ENCODE assay signal across 1 cellular context in genomic region chr7:94004024-94004945, GRCh38.
TF ChIP-seq lines count a peak whose summit lies in the region.

Gene BET1 (minus strand): TSS chr7:94004355. CDS start chr7:94004216, 139 bp downstream.

TF ChIP-seq in HEK293, 187 proteins besides CTCF, POLR2A, EP300 and RAD21 (continued from another document and continues in another):
- TF ChIP-seq ZNF16 (tag by site-specific recombination; IDR thresholded peaks at IDR 0.05; ENCODE audit: low read depth) = no peak
- no peak for TF ChIP-seq ZNF654 (tag by site-specific recombination; IDR thresholded peaks at IDR 0.05; ENCODE audit: low read depth)
- no peak for TF ChIP-seq ZNF837 (tag by site-specific recombination; IDR thresholded peaks at IDR 0.05)
- no peak for TF ChIP-seq BCL11B (tag by site-specific recombination; IDR thresholded peaks at IDR 0.05; ENCODE audit: low read depth)
- TF ChIP-seq ZNF10 (tag by site-specific recombination; IDR thresholded peaks at IDR 0.05) = 0 out of 2 replicates have a peak, but pooled peaks have one; percentile 5
- TF ChIP-seq ZNF645 (tag by site-specific recombination; IDR thresholded peaks at IDR 0.05) = no peak
- TF ChIP-seq ZBTB8A (tag by site-specific recombination; IDR thresholded peaks at IDR 0.05) = peak; percentile 84
- peak; percentile 75 for TF ChIP-seq ZBTB21 (tag by site-specific recombination; IDR thresholded peaks at IDR 0.05)
- no peak for TF ChIP-seq ZNF747 (tag by site-specific recombination; IDR thresholded peaks at IDR 0.05)
- TF ChIP-seq, protein P1, sequence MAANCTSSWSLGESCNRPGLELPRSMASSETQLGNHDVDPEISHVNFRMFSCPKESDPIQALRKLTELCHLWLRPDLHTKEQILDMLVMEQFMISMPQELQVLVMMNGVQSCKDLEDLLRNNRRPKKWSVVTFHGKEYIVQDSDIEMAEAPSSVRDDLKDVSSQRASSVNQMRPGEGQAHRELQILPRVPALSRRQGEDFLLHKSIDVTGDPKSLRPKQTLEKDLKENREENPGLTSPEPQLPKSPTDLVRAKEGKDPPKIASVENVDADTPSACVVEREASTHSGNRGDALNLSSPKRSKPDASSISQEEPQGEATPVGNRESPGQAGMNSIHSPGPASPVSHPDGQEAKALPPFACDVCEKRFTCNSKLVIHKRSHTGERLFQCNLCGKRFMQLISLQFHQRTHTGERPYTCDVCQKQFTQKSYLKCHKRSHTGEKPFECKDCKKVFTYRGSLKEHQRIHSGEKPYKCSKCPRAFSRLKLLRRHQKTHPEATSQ (tag by site-specific recombination; IDR thresholded peaks at IDR 0.05) = no peak
- no peak for TF ChIP-seq ZNF23 (tag by site-specific recombination; IDR thresholded peaks at IDR 0.05; ENCODE audit: borderline replicate concordance)
- TF ChIP-seq ZNF426 (tag by site-specific recombination; IDR thresholded peaks at IDR 0.05) = no peak
- peak; percentile 76 for TF ChIP-seq ZNF341 (tag by site-specific recombination; IDR thresholded peaks at IDR 0.05; ENCODE audit: low read depth)
- TF ChIP-seq REPIN1 (tag by site-specific recombination; IDR thresholded peaks at IDR 0.05; ENCODE audit: low read depth) = no peak
- TF ChIP-seq ZNF19 (tag by site-specific recombination; IDR thresholded peaks at IDR 0.05; ENCODE audit: low read depth) = no peak
- TF ChIP-seq KLF8 (tag by site-specific recombination; IDR thresholded peaks at IDR 0.05) = no peak
- TF ChIP-seq ZSCAN30 (tag by site-specific recombination; IDR thresholded peaks at IDR 0.05) = no peak; the same call in 1 of the 2 replicates
- TF ChIP-seq ZNF580 (tag by site-specific recombination; IDR thresholded peaks at IDR 0.05) = no peak
- TF ChIP-seq, protein P2, sequence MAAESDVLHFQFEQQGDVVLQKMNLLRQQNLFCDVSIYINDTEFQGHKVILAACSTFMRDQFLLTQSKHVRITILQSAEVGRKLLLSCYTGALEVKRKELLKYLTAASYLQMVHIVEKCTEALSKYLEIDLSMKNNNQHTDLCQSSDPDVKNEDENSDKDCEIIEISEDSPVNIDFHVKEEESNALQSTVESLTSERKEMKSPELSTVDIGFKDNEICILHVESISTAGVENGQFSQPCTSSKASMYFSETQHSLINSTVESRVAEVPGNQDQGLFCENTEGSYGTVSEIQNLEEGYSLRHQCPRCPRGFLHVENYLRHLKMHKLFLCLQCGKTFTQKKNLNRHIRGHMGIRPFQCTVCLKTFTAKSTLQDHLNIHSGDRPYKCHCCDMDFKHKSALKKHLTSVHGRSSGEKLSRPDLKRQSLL (tag by site-specific recombination; IDR thresholded peaks at IDR 0.05) = no peak
- no peak for TF ChIP-seq KLF10 (tag by site-specific recombination; IDR thresholded peaks at IDR 0.05)
- no peak for TF ChIP-seq GFI1B (tag by site-specific recombination; IDR thresholded peaks at IDR 0.05)
- TF ChIP-seq ZNF311 (tag by site-specific recombination; IDR thresholded peaks at IDR 0.05; ENCODE audit: borderline replicate concordance) = no peak
- TF ChIP-seq ZNF221 (tag by site-specific recombination; IDR thresholded peaks at IDR 0.05; ENCODE audit: borderline replicate concordance) = no peak
- no peak for TF ChIP-seq ZNF791 (tag by site-specific recombination; IDR thresholded peaks at IDR 0.05)
- TF ChIP-seq, protein P3, sequence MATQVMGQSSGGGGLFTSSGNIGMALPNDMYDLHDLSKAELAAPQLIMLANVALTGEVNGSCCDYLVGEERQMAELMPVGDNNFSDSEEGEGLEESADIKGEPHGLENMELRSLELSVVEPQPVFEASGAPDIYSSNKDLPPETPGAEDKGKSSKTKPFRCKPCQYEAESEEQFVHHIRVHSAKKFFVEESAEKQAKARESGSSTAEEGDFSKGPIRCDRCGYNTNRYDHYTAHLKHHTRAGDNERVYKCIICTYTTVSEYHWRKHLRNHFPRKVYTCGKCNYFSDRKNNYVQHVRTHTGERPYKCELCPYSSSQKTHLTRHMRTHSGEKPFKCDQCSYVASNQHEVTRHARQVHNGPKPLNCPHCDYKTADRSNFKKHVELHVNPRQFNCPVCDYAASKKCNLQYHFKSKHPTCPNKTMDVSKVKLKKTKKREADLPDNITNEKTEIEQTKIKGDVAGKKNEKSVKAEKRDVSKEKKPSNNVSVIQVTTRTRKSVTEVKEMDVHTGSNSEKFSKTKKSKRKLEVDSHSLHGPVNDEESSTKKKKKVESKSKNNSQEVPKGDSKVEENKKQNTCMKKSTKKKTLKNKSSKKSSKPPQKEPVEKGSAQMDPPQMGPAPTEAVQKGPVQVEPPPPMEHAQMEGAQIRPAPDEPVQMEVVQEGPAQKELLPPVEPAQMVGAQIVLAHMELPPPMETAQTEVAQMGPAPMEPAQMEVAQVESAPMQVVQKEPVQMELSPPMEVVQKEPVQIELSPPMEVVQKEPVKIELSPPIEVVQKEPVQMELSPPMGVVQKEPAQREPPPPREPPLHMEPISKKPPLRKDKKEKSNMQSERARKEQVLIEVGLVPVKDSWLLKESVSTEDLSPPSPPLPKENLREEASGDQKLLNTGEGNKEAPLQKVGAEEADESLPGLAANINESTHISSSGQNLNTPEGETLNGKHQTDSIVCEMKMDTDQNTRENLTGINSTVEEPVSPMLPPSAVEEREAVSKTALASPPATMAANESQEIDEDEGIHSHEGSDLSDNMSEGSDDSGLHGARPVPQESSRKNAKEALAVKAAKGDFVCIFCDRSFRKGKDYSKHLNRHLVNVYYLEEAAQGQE (tag by site-specific recombination; IDR thresholded peaks at IDR 0.05) = no peak
- no peak for TF ChIP-seq ZBTB1 (tag by site-specific recombination; IDR thresholded peaks at IDR 0.05)
- TF ChIP-seq ZNF510 (tag by site-specific recombination; IDR thresholded peaks at IDR 0.05; ENCODE audit: insufficient replicate concordance) = no peak
- TF ChIP-seq ZNF473 (tag by site-specific recombination; IDR thresholded peaks at IDR 0.05) = no peak
- TF ChIP-seq MYNN (tag by site-specific recombination; IDR thresholded peaks at IDR 0.05; ENCODE audit: borderline replicate concordance) = no peak
- TF ChIP-seq, protein P4, sequence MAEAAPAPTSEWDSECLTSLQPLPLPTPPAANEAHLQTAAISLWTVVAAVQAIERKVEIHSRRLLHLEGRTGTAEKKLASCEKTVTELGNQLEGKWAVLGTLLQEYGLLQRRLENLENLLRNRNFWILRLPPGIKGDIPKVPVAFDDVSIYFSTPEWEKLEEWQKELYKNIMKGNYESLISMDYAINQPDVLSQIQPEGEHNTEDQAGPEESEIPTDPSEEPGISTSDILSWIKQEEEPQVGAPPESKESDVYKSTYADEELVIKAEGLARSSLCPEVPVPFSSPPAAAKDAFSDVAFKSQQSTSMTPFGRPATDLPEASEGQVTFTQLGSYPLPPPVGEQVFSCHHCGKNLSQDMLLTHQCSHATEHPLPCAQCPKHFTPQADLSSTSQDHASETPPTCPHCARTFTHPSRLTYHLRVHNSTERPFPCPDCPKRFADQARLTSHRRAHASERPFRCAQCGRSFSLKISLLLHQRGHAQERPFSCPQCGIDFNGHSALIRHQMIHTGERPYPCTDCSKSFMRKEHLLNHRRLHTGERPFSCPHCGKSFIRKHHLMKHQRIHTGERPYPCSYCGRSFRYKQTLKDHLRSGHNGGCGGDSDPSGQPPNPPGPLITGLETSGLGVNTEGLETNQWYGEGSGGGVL (tag by site-specific recombination; IDR thresholded peaks at IDR 0.05) = no peak
- TF ChIP-seq ZNF555 (tag by site-specific recombination; conservative IDR thresholded peaks at IDR 0.05) = no peak
- no peak for TF ChIP-seq ZNF48 (tag by site-specific recombination; IDR thresholded peaks at IDR 0.05)
- TF ChIP-seq PRDM6 (tag by site-specific recombination; IDR thresholded peaks at IDR 0.05) = no peak
- no peak for TF ChIP-seq ZNF521 (tag by site-specific recombination; IDR thresholded peaks at IDR 0.05)
- no peak for TF ChIP-seq ZNF544 (tag by site-specific recombination; IDR thresholded peaks at IDR 0.05)
- no peak for TF ChIP-seq ZNF768 (tag by site-specific recombination; IDR thresholded peaks at IDR 0.05)
- TF ChIP-seq HOXD13 (CRISPR knock-in tag; IDR thresholded peaks at IDR 0.05; ENCODE audit: borderline replicate concordance) = no peak
- TF ChIP-seq HOXA7 (CRISPR knock-in tag; IDR thresholded peaks at IDR 0.05; ENCODE audit: borderline replicate concordance) = no peak
- TF ChIP-seq PATZ1 (tag by site-specific recombination; IDR thresholded peaks at IDR 0.05) = peak; percentile 66
- peak; percentile 91 for TF ChIP-seq ZNF777 (tag by site-specific recombination; IDR thresholded peaks at IDR 0.05; ENCODE audit: borderline replicate concordance)
- no peak for TF ChIP-seq SETDB1 (IDR thresholded peaks at IDR 0.05; ENCODE audit: insufficient read length, low read length)
- no peak for TF ChIP-seq PRDM4 (tag by site-specific recombination; IDR thresholded peaks at IDR 0.05)
- TF ChIP-seq ZNF670 (tag by site-specific recombination; IDR thresholded peaks at IDR 0.05; ENCODE audit: low read depth) = no peak
- no peak for TF ChIP-seq ZNF133 (tag by site-specific recombination; IDR thresholded peaks at IDR 0.05)
- 0 out of 2 replicates have a peak, but pooled peaks have one; percentile 6 for TF ChIP-seq KLF16 (tag by site-specific recombination; IDR thresholded peaks at IDR 0.05)
- no peak for TF ChIP-seq FEZF1 (tag by site-specific recombination; IDR thresholded peaks at IDR 0.05)
- TF ChIP-seq YY1 (tag by site-specific recombination; IDR thresholded peaks at IDR 0.05) = peak; percentile 56; the same call in 1 of the 2 replicates
- TF ChIP-seq ZNF155 (tag by site-specific recombination; IDR thresholded peaks at IDR 0.05) = no peak
- TF ChIP-seq ZIC2 (tag by site-specific recombination; IDR thresholded peaks at IDR 0.05) = no peak
- TF ChIP-seq ZNF354C (tag by site-specific recombination; IDR thresholded peaks at IDR 0.05; ENCODE audit: borderline replicate concordance, low read depth) = no peak
- TF ChIP-seq, protein P5, sequence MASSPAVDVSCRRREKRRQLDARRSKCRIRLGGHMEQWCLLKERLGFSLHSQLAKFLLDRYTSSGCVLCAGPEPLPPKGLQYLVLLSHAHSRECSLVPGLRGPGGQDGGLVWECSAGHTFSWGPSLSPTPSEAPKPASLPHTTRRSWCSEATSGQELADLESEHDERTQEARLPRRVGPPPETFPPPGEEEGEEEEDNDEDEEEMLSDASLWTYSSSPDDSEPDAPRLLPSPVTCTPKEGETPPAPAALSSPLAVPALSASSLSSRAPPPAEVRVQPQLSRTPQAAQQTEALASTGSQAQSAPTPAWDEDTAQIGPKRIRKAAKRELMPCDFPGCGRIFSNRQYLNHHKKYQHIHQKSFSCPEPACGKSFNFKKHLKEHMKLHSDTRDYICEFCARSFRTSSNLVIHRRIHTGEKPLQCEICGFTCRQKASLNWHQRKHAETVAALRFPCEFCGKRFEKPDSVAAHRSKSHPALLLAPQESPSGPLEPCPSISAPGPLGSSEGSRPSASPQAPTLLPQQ (tag by site-specific recombination; IDR thresholded peaks at IDR 0.05) = no peak
